18 cellular contexts compared by ENCODE assay signal in genomic region chr3:136979204-136979603, GRCh38. TPM values are rescaled to one million over a fixed set of nuclear protein-coding genes. Genes with fewer than 3 reads are reported as not detected.
DNase-seq lines count a peak whose midpoint lies in the region; ATAC-seq, FAIRE-seq and TF ChIP-seq lines count a peak whose summit lies in the region.
"Had no signal": no experiment of that assay in that cellular context is flagged by ENCODE, and none has a peak within 500 bp of the region (broad histone marks: within the 10 kb centered on the region; RNA-seq: fewer than 3 reads in every experiment).

No MANE protein-coding gene starts in this region.

- no peak overlapping the region for H2AFZ ChIP-seq in GM23248
- H2AFZ ChIP-seq in Karpas-422 (ENCODE audit: low read length), result no peak overlapping the region
- H2AFZ ChIP-seq: GM23338 had no signal

- in situ Hi-C loops in GM23248 (cut with MboI) (no loop called here), brain microvascular endothelial cell (cut with HindIII; ENCODE audit: low pct_ligation_motif_present, low sequenced_read_pairs) (loop anchor here (25.0 kb wide), 1 partner anchor 192 kb away; no protein-coding TSS in a partner anchor)

- H3K4me2 ChIP-seq in GM23248 (ENCODE audit: unreplicated experiment) (peak overlapping the region; percentile 2), Karpas-422 (ENCODE audit: low read depth, low read length, poor library complexity, severe bottlenecking) (no peak overlapping the region)
- H3K4me2 ChIP-seq: BLaER1 treated with 17β-estradiol and CSF1 and Interleukin-3, amounts not matched to agents 10 nM and 100 nM; GM23338 had no signal

- peak; percentile 22 for ATAC-seq in mucosa of descending colon
- ATAC-seq: CD8-positive, alpha-beta T cell; GM23338; HCT116 had no signal

- H3K27me3 ChIP-seq in GM23248 (replicated peaks; ENCODE audit: insufficient read depth), result no peaks in the 10 kb centered on the region
- no peaks in the 10 kb centered on the region for H3K27me3 ChIP-seq in Karpas-422 (ENCODE audit: low read length)
- no peaks in the 10 kb centered on the region for H3K27me3 ChIP-seq in bronchial epithelial cell (ENCODE audit: control insufficient read depth, insufficient read depth, low read length)
- no peaks in the 10 kb centered on the region for H3K27me3 ChIP-seq in brain microvascular endothelial cell (replicated peaks)
- H3K27me3 ChIP-seq: BLaER1 treated with 17β-estradiol and CSF1 and Interleukin-3, amounts not matched to agents 10 nM and 100 nM had no signal

- H3K79me2 ChIP-seq in GM23248 (ENCODE audit: insufficient read depth) (peaks cover 43% of the 10 kb centered on the region), Karpas-422 (ENCODE audit: low read length) (peaks cover 22% of the 10 kb centered on the region; the same call in 1 of the 2 replicates)

- H3K36me3 ChIP-seq in GM23248 (ENCODE audit: low read depth), result peaks cover 4% of the 10 kb centered on the region; the same call in 1 of the 2 replicates
- peaks cover 3% of the 10 kb centered on the region for H3K36me3 ChIP-seq in Karpas-422 (ENCODE audit: insufficient read depth, low read length)
- H3K36me3 ChIP-seq in bronchial epithelial cell (ENCODE audit: control insufficient read depth, insufficient read depth, low read length), result peaks cover 25% of the 10 kb centered on the region
- H3K36me3 ChIP-seq in mucosa of descending colon (ENCODE audit: low read depth), result no peaks in the 10 kb centered on the region
- H3K36me3 ChIP-seq in brain microvascular endothelial cell (replicated peaks), result no peaks in the 10 kb centered on the region

- H3K4me3 ChIP-seq in GM23248, result no peak overlapping the region
- no peak overlapping the region for H3K4me3 ChIP-seq in Karpas-422 (ENCODE audit: low read length)
- no peak overlapping the region for H3K4me3 ChIP-seq in bronchial epithelial cell (ENCODE audit: low read depth, low read length)
- H3K4me3 ChIP-seq in mucosa of descending colon, result no peak overlapping the region
- no peak overlapping the region for H3K4me3 ChIP-seq in brain microvascular endothelial cell (ENCODE audit: low read depth, low read length)
- H3K4me3 ChIP-seq: BLaER1 treated with 17β-estradiol and CSF1 and Interleukin-3, amounts not matched to agents 10 nM and 100 nM; GM23338 had no signal

- no peaks in the 10 kb centered on the region for H3K9me3 ChIP-seq in GM23248 (ENCODE audit: low read depth)
- H3K9me3 ChIP-seq in Karpas-422 (ENCODE audit: low read length), result peaks cover 4% of the 10 kb centered on the region
- H3K9me3 ChIP-seq in mucosa of descending colon, result peaks cover 8% of the 10 kb centered on the region

- TF ChIP-seq CTCF in bronchial epithelial cell (IDR thresholded peaks at IDR 0.05; ENCODE audit: insufficient read depth, low read length, severe bottlenecking) (no peak), mucosa of descending colon (IDR thresholded peaks at IDR 0.05) (no peak), brain microvascular endothelial cell (IDR thresholded peaks at IDR 0.05; ENCODE audit: low read depth, low read length, missing control alignments) (no peak)

- H4K20me1 ChIP-seq in GM23248 (ENCODE audit: insufficient read depth) (no peaks in the 10 kb centered on the region; the same call in 1 of the 2 replicates), Karpas-422 (ENCODE audit: insufficient read depth, low read depth, low read length) (no peaks in the 10 kb centered on the region)
- H4K20me1 ChIP-seq: BLaER1 treated with 17β-estradiol and CSF1 and Interleukin-3, amounts not matched to agents 10 nM and 100 nM had no signal

- FAIRE-seq in bronchial epithelial cell (lab: Jason Lieb, UNC), result peak; percentile 13
- FAIRE-seq: G401.6, GM12892, GM18507 had no signal

- intact Hi-C loops in mucosa of descending colon (cut with DNase I, micrococcal nuclease), result no loop called here

- H3K4me1 ChIP-seq in GM23248 (ENCODE audit: insufficient read depth) (peaks cover 12% of the 10 kb centered on the region; the same call in 1 of the 2 replicates), Karpas-422 (ENCODE audit: low read length) (no peaks in the 10 kb centered on the region), mucosa of descending colon (ENCODE audit: low read depth) (no peaks in the 10 kb centered on the region)
- H3K4me1 ChIP-seq: BLaER1 treated with 17β-estradiol and CSF1 and Interleukin-3, amounts not matched to agents 10 nM and 100 nM had no signal

- H3K9ac ChIP-seq in GM23248 (no peak overlapping the region), Karpas-422 (ENCODE audit: low read length) (no peak overlapping the region)
- H3K9ac ChIP-seq: BLaER1 treated with 17β-estradiol and CSF1 and Interleukin-3, amounts not matched to agents 10 nM and 100 nM had no signal

- H3K27ac ChIP-seq in GM23248 (no peak overlapping the region), Karpas-422 (ENCODE audit: low read length) (no peak overlapping the region), brain microvascular endothelial cell (no peak overlapping the region)
- H3K27ac ChIP-seq: BLaER1 treated with 17β-estradiol and CSF1 and Interleukin-3, amounts not matched to agents 10 nM and 100 nM had no signal

- H3F3A ChIP-seq in GM23248 (ENCODE audit: insufficient read depth), result peaks cover 4% of the 10 kb centered on the region; the same call in 1 of the 2 replicates

- no peak for DNase-seq in GM23248
- DNase-seq in Karpas-422, result peak; percentile 40
- no peak for DNase-seq in bronchial epithelial cell (ENCODE audit: low read depth)
- no peak for DNase-seq in mucosa of descending colon
- DNase-seq in activated T-cell treated with anti-CD3 and anti-CD28 coated beads, Interleukin-2, amount 50 U/mL, for 1 hour, result no peak
- DNase-seq in brain microvascular endothelial cell, result no peak
- DNase-seq in COLO668 (lab: John Stamatoyannopoulos, UW; ENCODE audit: unreplicated experiment), result no peak
- DNase-seq: CD8-positive, alpha-beta T cell; COR-L47; DMS 273 treated with DMSO at 0.1 percent for 48 hours; DMS53; H7 had no signal

- H3K9me2 ChIP-seq in GM23248 (ENCODE audit: insufficient read depth) (no peaks in the 10 kb centered on the region), Karpas-422 (replicated peaks; ENCODE audit: insufficient read depth, low read length) (no peaks in the 10 kb centered on the region)

RNA-seq across cellular contexts. Expression of gene IL20RB, which starts 21.4 kb away (rescaled TPM):
- total RNA-seq in GM23248 (2014; rRNA removed; shearing (Covaris generic)), result 97.4 and 107 TPM in 2 replicates
- 72.5 TPM in 2 replicates for polyA plus RNA-seq in GM23248 (2016; fragmentation: Nextera tagmentation; extraction: Ambion mirVana)
- total RNA-seq in Karpas-422 (2014; rRNA removed; shearing (Covaris generic); ENCODE audit: low replicate concordance), result 1.1 and 3.2 TPM in 2 replicates
- total RNA-seq in bronchial epithelial cell (150 and 291 TPM in 2 replicates), mucosa of descending colon (1 to 10 TPM in 2 of 3 donors, under 1 TPM in 1; 0.60 to 1.7 (median 1.2) TPM)

Comparison
In these comparisons a context has a peak if more than half of its experiments do, and no peak if none do; other contexts are left out.
1. RNA of gene IL20RB, which starts 21.4 kb away (total RNA-seq): 150 to 291 TPM in bronchial epithelial cell and 97.4 to 107 TPM in GM23248; 0.60 to 1.7 TPM in mucosa of descending colon and 1.1 to 3.2 TPM in Karpas-422; every median in the first group is over 10 times any median in the second.